ENCODE assay signal across 8 cellular contexts in the genomic region with DNA sequence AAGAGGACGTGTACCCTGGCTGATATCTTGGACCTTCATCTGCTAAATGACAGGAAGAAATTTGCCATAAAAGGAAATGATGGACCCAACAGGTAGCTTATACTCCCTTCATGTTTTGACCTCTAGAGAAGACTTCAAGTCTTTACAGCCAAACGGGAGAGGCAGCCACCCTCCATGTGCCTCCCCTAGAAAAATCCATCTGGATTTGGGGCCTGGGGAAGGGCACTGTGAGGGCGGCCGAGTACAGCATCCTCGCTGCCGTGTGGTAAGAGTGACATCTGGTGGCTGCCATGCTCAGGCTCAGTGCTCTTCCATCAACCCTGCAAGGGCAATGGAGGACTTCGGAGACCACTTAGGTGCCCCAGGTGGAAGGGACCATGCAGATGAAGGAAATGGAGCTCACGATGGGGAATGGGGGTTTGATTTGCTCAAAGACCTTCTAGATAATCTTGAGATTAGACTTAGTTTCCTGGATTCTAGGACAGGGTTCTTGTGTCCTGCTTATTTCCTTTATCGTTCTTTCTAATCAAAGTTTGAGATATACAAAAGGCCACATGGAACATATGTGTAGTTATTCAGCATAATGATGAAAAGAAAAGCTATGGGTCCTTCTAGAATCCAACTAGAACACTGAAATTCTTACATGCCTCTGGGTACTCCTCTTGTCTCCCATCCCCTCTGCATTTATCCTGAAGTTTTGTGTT. TPM values are rescaled to one million over a fixed set of nuclear protein-coding genes. Genes with fewer than 3 reads are reported as not detected.
DNase-seq lines count a peak whose midpoint lies in the region; ATAC-seq and TF ChIP-seq lines count a peak whose summit lies in the region.

No MANE protein-coding gene starts in this region.

- ATAC-seq in HG02870 (IDR thresholded peaks at IDR 0.05; ENCODE audit: unreplicated experiment): no peak

- peaks cover 17% of the 10 kb centered on the region for H3K27me3 Mint-ChIP-seq in brain

- DNase-seq in GM03348 (ENCODE audit: low spot score) (peak; percentile 80), HT1080 (ENCODE audit: low read depth) (peak; percentile 52), SHP77 treated with DMSO at 0.1 percent for 48 hours (lab: John Stamatoyannopoulos, UW) (peak; percentile 41), iPS-NIHi11 (ENCODE audit: low spot score) (peak; percentile 84)
- peak; percentile 4 to 20 (median 13) for DNase-seq in stimulated activated CD4-positive, alpha-beta T cell treated with anti-CD3 and anti-CD28 coated beads, Interleukin-12 subunit alpha, Interleukin-12 subunit beta, amount 100 ng/mL, for 48 hours (ENCODE audit: low read depth in 2 of 3, low spot score in 1 of 3)
- DNase-seq in effector CD4-positive, alpha-beta T cell: no peak

- H3K36me3 Mint-ChIP-seq in brain: no peaks in the 10 kb centered on the region

- no peaks in the 10 kb centered on the region for H3K9me3 Mint-ChIP-seq in brain

- no peak overlapping the region for H3K4me3 Mint-ChIP-seq in brain

- no peak overlapping the region for H3K27ac Mint-ChIP-seq in brain

- H3K4me1 Mint-ChIP-seq in brain: no peaks in the 10 kb centered on the region

- peak; percentile 92 to 98 for TF ChIP-seq CTCF in brain (conservative IDR thresholded peaks at IDR 0.05)

RNA-seq across cellular contexts. Expression of a gene that starts 44.4 kb away (rescaled TPM):
- total RNA-seq in HT1080 (2014; rRNA removed; shearing (Covaris generic)): not detected in 2 replicates
- polyA plus RNA-seq in HT1080 (2015; cell fraction: cytosol; rRNA removed): 0.08 TPM in 1 of 2 replicates, not detected in the other
- polyA plus RNA-seq in HT1080 (2015; cell fraction: nucleus; rRNA removed): not detected in 2 replicates
- 0.32 TPM for polyA plus RNA-seq in brain (ENCODE audit: insufficient read depth, low read depth, low replicate concordance)
